In genomic region chr1:31798433-31799195, GRCh38 we compare ENCODE assay signal across 8 cellular contexts. TPM values are rescaled to one million over a fixed set of nuclear protein-coding genes. Genes with fewer than 3 reads are reported as not detected.
DNase-seq lines count a peak whose midpoint lies in the region; ATAC-seq, FAIRE-seq and TF ChIP-seq lines count a peak whose summit lies in the region.

No MANE protein-coding gene starts in this region.

- 31% methylated on average over 14 of the region's 17 CpGs for WGBS in mammary epithelial cell (ENCODE audit: low coverage, missing lambda C conversion rate)
- WGBS in small intestine, 3 donors: 55 to 58% (median 56%) methylated on average over 17 of the region's 17 CpGs

- peaks cover 41% of the 10 kb centered on the region for H3K4me1 Mint-ChIP-seq in neural progenitor cell

- no peak for FAIRE-seq in small intestine (lab: Jason Lieb, UNC)

- no peaks in the 10 kb centered on the region for H3K36me3 Mint-ChIP-seq in neural progenitor cell

- H3K36me3 ChIP-seq in HUES48 (ENCODE audit: control insufficient read depth, insufficient read depth, low read length) (no peaks in the 10 kb centered on the region), mammary epithelial cell (ENCODE audit: insufficient read depth, low read length) (no peaks in the 10 kb centered on the region), neural progenitor cell (no peaks in the 10 kb centered on the region), small intestine (ENCODE audit: control insufficient read depth in 2 of 2, insufficient read depth in 2 of 2, low read length in 2 of 2) (no peaks in the 10 kb centered on the region)

- dilution Hi-C loops in mammary epithelial cell (cut with HindIII; ENCODE audit: low sequenced_read_pairs): no loop called here

- peak overlapping the region; percentile 74 for H3K27ac Mint-ChIP-seq in neural progenitor cell

- H3K4me1 ChIP-seq in HUES48 (ENCODE audit: control insufficient read depth, insufficient read depth, low read length) (peaks cover 12% of the 10 kb centered on the region; the same call in 1 of the 2 replicates), mammary epithelial cell (ENCODE audit: insufficient read depth, low read length) (peaks cover 19% of the 10 kb centered on the region), neural progenitor cell (peaks cover 29% of the 10 kb centered on the region), small intestine (ENCODE audit: control insufficient read depth in 2 of 2, insufficient read depth in 1 of 2, low read depth in 1 of 2, low read length in 1 of 2) (no peaks in the 10 kb centered on the region)

- H3K9me3 ChIP-seq in HUES48 (ENCODE audit: control insufficient read depth, insufficient read depth, low read length) (no peaks in the 10 kb centered on the region), mammary epithelial cell (replicated peaks; ENCODE audit: insufficient read depth, low read length) (no peaks in the 10 kb centered on the region), neural progenitor cell (ENCODE audit: low read depth) (no peaks in the 10 kb centered on the region), small intestine (ENCODE audit: control insufficient read depth, low read depth) (no peaks in the 10 kb centered on the region)

- H3K79me2 ChIP-seq in mammary epithelial cell (ENCODE audit: insufficient read depth, low read length): peaks cover 11% of the 10 kb centered on the region
- no peaks in the 10 kb centered on the region for H3K79me2 ChIP-seq in neural progenitor cell (ENCODE audit: low read depth)

- peak overlapping the region; percentile 89 for H3K4me2 ChIP-seq in mammary epithelial cell (ENCODE audit: insufficient read depth, low read depth, low read length)
- H3K4me2 ChIP-seq in neural progenitor cell: no peak overlapping the region

- H3K27me3 ChIP-seq in HUES48 (ENCODE audit: control insufficient read depth, insufficient read depth, low read length) (no peaks in the 10 kb centered on the region), mammary epithelial cell (ENCODE audit: insufficient read depth, low read length) (no peaks in the 10 kb centered on the region), neural progenitor cell (no peaks in the 10 kb centered on the region), small intestine (ENCODE audit: control insufficient read depth in 2 of 2, insufficient read depth in 2 of 2, low read length in 2 of 2) (no peaks in the 10 kb centered on the region)

- no peak for TF ChIP-seq CTCF in mammary epithelial cell (conservative IDR thresholded peaks at IDR 0.05 in 1 of 2, IDR thresholded peaks at IDR 0.05 in 1 of 2; ENCODE audit: extremely low read depth in 1 of 2, insufficient read depth in 1 of 2, low read depth in 1 of 2, low read length in 2 of 2)
- no peak for TF ChIP-seq CTCF in neural progenitor cell (IDR thresholded peaks at IDR 0.05)
- no peak for TF ChIP-seq CTCF in GM10248 (IDR thresholded peaks at IDR 0.05; ENCODE audit: control extremely low read depth, extremely low read depth, low read depth, missing control alignments)

- H2AFZ ChIP-seq in mammary epithelial cell (ENCODE audit: low read depth, low read length) (peak overlapping the region; percentile 87), neural progenitor cell (replicated peaks) (no peak overlapping the region)

- BruUV-seq in mammary epithelial cell (replicated peaks; lab: Mats Ljungman, UMichigan): no TSS peak

- H3K4me3 Mint-ChIP-seq in neural progenitor cell: peak overlapping the region; percentile 27

- H3K9ac ChIP-seq in HUES48 (ENCODE audit: low read depth, low read length) (no peak overlapping the region), mammary epithelial cell (ENCODE audit: insufficient read depth, low read length) (no peak overlapping the region), neural progenitor cell (no peak overlapping the region)

- POLR2A ChIA-PET in GM10248 (lab: Yijun Ruan, JAX): no interaction called here

- intact Hi-C loops in mammary epithelial cell (cut with micrococcal nuclease): no loop called here

- H3K27me3 Mint-ChIP-seq in neural progenitor cell (ENCODE audit: insufficient read depth, low read depth): peaks cover 3% of the 10 kb centered on the region

- in situ Hi-C loops in mammary epithelial cell (cut with MboI; ENCODE audit: low sequenced_read_pairs in 2 of 2): loop anchor here in 1 of 2 donors (5.0 to 25.0 kb wide), 3 partner anchors 164 to 361 kb away; no protein-coding TSS in a partner anchor
- in situ Hi-C loops in KBM-7 (cut with MboI; ENCODE audit: low pct_unique_long_range_greater_than_20kb, low sequenced_read_pairs): no loop called here

- no peaks in the 10 kb centered on the region for H4K20me1 ChIP-seq in mammary epithelial cell (ENCODE audit: insufficient read depth, low read length)
- no peaks in the 10 kb centered on the region for H4K20me1 ChIP-seq in neural progenitor cell (ENCODE audit: low read depth)

- ATAC-seq in HG03354 (IDR thresholded peaks at IDR 0.05; ENCODE audit: poor library complexity, severe bottlenecking, unreplicated experiment): no peak

- no peak overlapping the region for H3K4me3 ChIP-seq in HUES48 (ENCODE audit: low read depth, low read length)
- H3K4me3 ChIP-seq in mammary epithelial cell (replicated peaks in 1 of 3; ENCODE audit: insufficient read depth in 1 of 3, low read depth in 2 of 3, low read length in 3 of 3): peak overlapping the region; percentile 17 to 51 (median 48)
- H3K4me3 ChIP-seq in neural progenitor cell: no peak overlapping the region
- H3K4me3 ChIP-seq in small intestine (ENCODE audit: low read depth in 1 of 2, low read length in 2 of 2): no peak overlapping the region

- no peaks in the 10 kb centered on the region for H3K9me3 Mint-ChIP-seq in neural progenitor cell

- peak; percentile 65 for DNase-seq in COLO829 (ENCODE audit: low spot score)
- peak; percentile 89 for DNase-seq in mammary epithelial cell
- no peak for DNase-seq in neural progenitor cell (ENCODE audit: low spot score)
- no peak for DNase-seq in small intestine
- DNase-seq in KBM-7: no peak
- DNase-seq in GM10248 (ENCODE audit: extremely low spot score): no peak

- CTCF ChIA-PET in mammary epithelial cell (lab: Charles Lee; ENCODE audit: low non-redundant PET) (interaction anchor here (0.5 to 0.8 kb wide), 2 partner anchors 10 to 166 kb away, joined by 3 to 7 read pairs; no protein-coding TSS in a partner anchor), GM10248 (lab: Yijun Ruan, JAX) (interaction anchor here (2.5 to 4.5 kb wide), 2 partner anchors 9 to 17 kb away, joined by 9 to 30 read pairs; partner anchors contain the start of gene SPOCD1)

- H3K27ac ChIP-seq in HUES48 (ENCODE audit: low read depth, low read length) (peak overlapping the region; percentile 6), mammary epithelial cell (ENCODE audit: insufficient read depth, low read depth, low read length) (peak overlapping the region; percentile 36), neural progenitor cell (no peak overlapping the region), small intestine (ENCODE audit: low read depth in 1 of 2, low read length in 1 of 2) (peak overlapping the region in 1 of 2 donors; percentile 0)

- no peaks in the 10 kb centered on the region for H3F3A ChIP-seq in neural progenitor cell (ENCODE audit: low read depth)

RNA-seq across cellular contexts. Expression of gene SPOCD1, which starts 17.2 kb away (rescaled TPM):
- total RNA-seq in mammary epithelial cell (10 to 100 TPM; 10.3 to 14.3 TPM), neural progenitor cell (ENCODE audit: low replicate concordance) (1.4 and 3.1 TPM in 2 replicates)
- polyA plus RNA-seq in mammary epithelial cell (5.4 TPM), small intestine (1 to 10 TPM in 1 of 3 donors, under 1 TPM in 1, not detected in 1; 0.81 to 1.1 TPM)
- polyA minus RNA-seq in mammary epithelial cell: 2.1 TPM

RNA-seq across cellular contexts. Expression of gene ADGRB2, which starts 34.5 kb away (rescaled TPM):
- total RNA-seq in mammary epithelial cell: 1 to 10 TPM in 1 of 2 donors, under 1 TPM in 1; 0.83 to 3.8 TPM
- polyA plus RNA-seq in mammary epithelial cell: 1.3 TPM
- 0.83 TPM for polyA minus RNA-seq in mammary epithelial cell
- total RNA-seq in neural progenitor cell (ENCODE audit: low replicate concordance): 7.1 and 21.2 TPM in 2 replicates
- 10 to 100 TPM in 1 of 3 donors, 1 to 10 TPM in 2; 4.8 to 18.3 (median 4.9) TPM for polyA plus RNA-seq in small intestine

Comparison
In these comparisons a context has a peak if more than half of its experiments do, and no peak if none do; other contexts are left out.
1. DNase-seq: peak in COLO829 (single experiment) and mammary epithelial cell (single experiment); none in neural progenitor cell (single experiment), small intestine (single experiment), KBM-7 (single experiment) and GM10248 (single experiment).
2. H3K4me3 ChIP-seq: peak in mammary epithelial cell (3 of 3); none in HUES48 (single experiment), neural progenitor cell (single experiment) and small intestine (0 of 2).